ENCODE assay signal across 10 cellular contexts in genomic region chr14:94056579-94057308, GRCh38. TPM values are rescaled to one million over a fixed set of nuclear protein-coding genes. Genes with fewer than 3 reads are reported as not detected.
DNase-seq lines count a peak whose midpoint lies in the region; ATAC-seq, FAIRE-seq and TF ChIP-seq lines count a peak whose summit lies in the region.
"Had no signal": no experiment of that assay in that cellular context is flagged by ENCODE, and none has a peak within 500 bp of the region (broad histone marks: within the 10 kb centered on the region; RNA-seq: fewer than 3 reads in every experiment).

No MANE protein-coding gene starts in this region.

- ATAC-seq in GM21381 (IDR thresholded peaks at IDR 0.05; ENCODE audit: unreplicated experiment) (peak; percentile 83), HG03521 (IDR thresholded peaks at IDR 0.05; ENCODE audit: unreplicated experiment) (peak; percentile 76)

- H3K27ac Mint-ChIP-seq in type B pancreatic cell = no peak overlapping the region

- no peaks in the 10 kb centered on the region for H3K9me3 Mint-ChIP-seq in type B pancreatic cell

- no peak overlapping the region for H3K4me3 Mint-ChIP-seq in type B pancreatic cell

- no peaks in the 10 kb centered on the region for H3K27me3 Mint-ChIP-seq in type B pancreatic cell

- TF ChIP-seq CTCF in type B pancreatic cell (conservative IDR thresholded peaks at IDR 0.05) = no peak

- DNase-seq in GM18507 (ENCODE audit: extremely low spot score, insufficient read length, low read depth) (no peak), foreskin melanocyte (peak; percentile 42), NCI-H748 treated with DMSO at 0.1 percent for 48 hours (lab: John Stamatoyannopoulos, UW) (no peak), Kasumi-1 (lab: John Stamatoyannopoulos, UW) (no peak), type B pancreatic cell (ENCODE audit: extremely low spot score, unreplicated experiment) (no peak), COLO668 (lab: John Stamatoyannopoulos, UW; ENCODE audit: unreplicated experiment) (no peak)
- DNase-seq: T-helper 9 cell had no signal

- peaks cover 49% of the 10 kb centered on the region for H3K36me3 Mint-ChIP-seq in type B pancreatic cell

- peaks cover 3% of the 10 kb centered on the region for H3K4me1 Mint-ChIP-seq in type B pancreatic cell (ENCODE audit: unreplicated experiment)

- FAIRE-seq in GM18507 (lab: Jason Lieb, UNC) = peak; percentile 67

RNA-seq across cellular contexts. Expression of gene DDX24, which starts 24.3 kb away (rescaled TPM):
- total RNA-seq in type B pancreatic cell (ENCODE audit: low replicate concordance) = 127 and 156 TPM in 2 replicates

RNA-seq across cellular contexts. Expression of gene IFI27L1, which starts 24.4 kb away (rescaled TPM):
- 15.6 and 36.8 TPM in 2 replicates for total RNA-seq in type B pancreatic cell (ENCODE audit: low replicate concordance)

RNA-seq across cellular contexts. Expression of gene OTUB2, which starts 30.6 kb away (rescaled TPM):
- total RNA-seq in type B pancreatic cell (ENCODE audit: low replicate concordance) = 2.6 and 3.0 TPM in 2 replicates

RNA-seq across cellular contexts. Expression of gene IFI27, which starts 53.8 kb away (rescaled TPM):
- 12.6 and 15.5 TPM in 2 replicates for total RNA-seq in type B pancreatic cell (ENCODE audit: low replicate concordance)

RNA-seq across cellular contexts. Expression of gene CCDC197, which starts 59.6 kb away (rescaled TPM):
- total RNA-seq in type B pancreatic cell (ENCODE audit: low replicate concordance) = not detected in 2 replicates
- total RNA-seq: mononuclear cell had no signal
